In the genomic region with DNA sequence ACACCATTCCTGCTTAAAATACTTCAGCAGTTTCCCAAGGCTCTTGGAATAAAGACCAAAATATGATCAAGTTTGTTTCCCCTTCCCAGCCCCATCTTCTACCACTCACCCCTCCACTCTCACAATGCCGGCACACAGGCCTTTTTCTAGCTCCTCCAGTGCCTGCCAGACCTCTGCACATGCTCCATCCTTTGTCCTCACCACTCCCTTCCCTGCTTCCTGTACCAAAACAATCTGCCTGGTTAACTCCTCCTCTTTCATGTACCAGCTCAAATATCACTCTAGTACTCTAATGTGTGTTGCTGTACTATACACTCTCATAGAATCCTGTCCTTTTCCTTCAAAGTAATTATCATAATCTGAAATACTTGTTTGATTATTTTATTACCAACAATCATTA, we compare ENCODE assay signal across 1 cellular context.
TF ChIP-seq lines count a peak whose summit lies in the region.

No MANE protein-coding gene starts in this region.

TF ChIP-seq in HEK293, 187 proteins besides CTCF, POLR2A, EP300 and RAD21:
- TF ChIP-seq, protein P1, sequence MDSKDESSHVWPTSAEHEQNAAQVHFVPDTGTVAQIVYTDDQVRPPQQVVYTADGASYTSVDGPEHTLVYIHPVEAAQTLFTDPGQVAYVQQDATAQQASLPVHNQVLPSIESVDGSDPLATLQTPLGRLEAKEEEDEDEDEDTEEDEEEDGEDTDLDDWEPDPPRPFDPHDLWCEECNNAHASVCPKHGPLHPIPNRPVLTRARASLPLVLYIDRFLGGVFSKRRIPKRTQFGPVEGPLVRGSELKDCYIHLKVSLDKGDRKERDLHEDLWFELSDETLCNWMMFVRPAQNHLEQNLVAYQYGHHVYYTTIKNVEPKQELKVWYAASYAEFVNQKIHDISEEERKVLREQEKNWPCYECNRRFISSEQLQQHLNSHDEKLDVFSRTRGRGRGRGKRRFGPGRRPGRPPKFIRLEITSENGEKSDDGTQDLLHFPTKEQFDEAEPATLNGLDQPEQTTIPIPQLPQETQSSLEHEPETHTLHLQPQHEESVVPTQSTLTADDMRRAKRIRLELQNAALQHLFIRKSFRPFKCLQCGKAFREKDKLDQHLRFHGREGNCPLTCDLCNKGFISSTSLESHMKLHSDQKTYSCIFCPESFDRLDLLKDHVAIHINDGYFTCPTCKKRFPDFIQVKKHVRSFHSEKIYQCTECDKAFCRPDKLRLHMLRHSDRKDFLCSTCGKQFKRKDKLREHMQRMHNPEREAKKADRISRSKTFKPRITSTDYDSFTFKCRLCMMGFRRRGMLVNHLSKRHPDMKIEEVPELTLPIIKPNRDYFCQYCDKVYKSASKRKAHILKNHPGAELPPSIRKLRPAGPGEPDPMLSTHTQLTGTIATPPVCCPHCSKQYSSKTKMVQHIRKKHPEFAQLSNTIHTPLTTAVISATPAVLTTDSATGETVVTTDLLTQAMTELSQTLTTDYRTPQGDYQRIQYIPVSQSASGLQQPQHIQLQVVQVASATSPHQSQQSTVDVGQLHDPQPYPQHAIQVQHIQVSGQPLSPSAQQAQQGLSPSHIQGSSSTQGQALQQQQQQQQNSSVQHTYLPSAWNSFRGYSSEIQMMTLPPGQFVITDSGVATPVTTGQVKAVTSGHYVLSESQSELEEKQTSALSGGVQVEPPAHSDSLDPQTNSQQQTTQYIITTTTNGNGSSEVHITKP (tag by site-specific recombination; IDR thresholded peaks at IDR 0.05) = peak; percentile 41; the same call in 1 of the 2 replicates
- TF ChIP-seq TCF7L2 (IDR thresholded peaks at IDR 0.05; ENCODE audit: borderline replicate concordance, low read depth, low read length) = no peak
